In genomic region chr2:54572636-54573531, GRCh38 we compare ENCODE assay signal across 8 cellular contexts.
DNase-seq lines count a peak whose midpoint lies in the region; ATAC-seq and TF ChIP-seq lines count a peak whose summit lies in the region.

No MANE protein-coding gene starts in this region.

- H3K27me3 Mint-ChIP-seq in activated naive CD4-positive, alpha-beta T cell treated with anti-CD3 and anti-CD28 coated beads, Interleukin-2, amount 10 ng/mL, durations not matched to agents 7 days and 5 days: no peaks in the 10 kb centered on the region

- H3K9me3 Mint-ChIP-seq in activated naive CD4-positive, alpha-beta T cell treated with anti-CD3 and anti-CD28 coated beads, Interleukin-2, amount 10 ng/mL, durations not matched to agents 7 days and 5 days: no peaks in the 10 kb centered on the region

- H3K36me3 Mint-ChIP-seq in activated naive CD4-positive, alpha-beta T cell treated with anti-CD3 and anti-CD28 coated beads, Interleukin-2, amount 10 ng/mL, durations not matched to agents 7 days and 5 days: peaks cover 43% of the 10 kb centered on the region

- H3K9me3 ChIP-seq in heart left ventricle: no peaks in the 10 kb centered on the region
- H3K9me3 ChIP-seq in subcutaneous abdominal adipose tissue (ENCODE audit: control insufficient read depth in 5 of 5, low read length in 5 of 5): no peaks in the 10 kb centered on the region

- H3K9ac ChIP-seq in subcutaneous abdominal adipose tissue (ENCODE audit: low read length in 5 of 5): peak overlapping the region; percentile 6 to 50 (median 20)

- 35 to 55% (median 44%) methylated on average over 9 of the region's 9 CpGs for WGBS in heart left ventricle, 4 donors
- 67 to 70% methylated on average over 9 of the region's 9 CpGs for WGBS in lower leg skin, 2 donors

- CTCF ChIA-PET in activated naive CD4-positive, alpha-beta T cell treated with anti-CD3 and anti-CD28 coated beads, Interleukin-2, amount 10 ng/mL, durations not matched to agents 7 days and 5 days (lab: Charles Lee): interaction anchor here (0.7 to 2.8 kb wide), 3 partner anchors 10 to 49 kb away, joined by 4 to 20 read pairs (median 9); no protein-coding TSS in a partner anchor

- peak overlapping the region in 1 of 12 donors; percentile 2 for H3K4me3 ChIP-seq in heart left ventricle
- H3K4me3 ChIP-seq in subcutaneous abdominal adipose tissue (ENCODE audit: low read depth in 1 of 5, low read length in 5 of 5): no peak overlapping the region
- no peak overlapping the region for H3K4me3 ChIP-seq in lower leg skin (ENCODE audit: low read depth, poor library complexity, severe bottlenecking)

- intact Hi-C loops in heart left ventricle (cut with DNase I) (loop anchor here in 1 of 10 donors (5.0 kb wide), 1 partner anchor 116 kb away; the partner anchor contains the start of gene SPTBN1), Right ventricle myocardium superior (cut with DNase I) (no loop called here), lower leg skin (cut with DNase I; ENCODE audit: low total_unique reads) (no loop called here)

- DNase-seq in heart left ventricle (peak in 1 of 5 donors; percentile 45), Right ventricle myocardium superior (no peak), kidney tubule cell (ENCODE audit: low spot score) (peak; percentile 73), lower leg skin (ENCODE audit: low spot score in 2 of 2) (no peak), hypothalamus (lab: John Stamatoyannopoulos, UW) (no peak), mesenteric fat pad (ENCODE audit: low spot score) (no peak)
- peak; percentile 63 for DNase-seq in activated naive CD4-positive, alpha-beta T cell treated with anti-CD3 and anti-CD28 coated beads, Interleukin-2, amount 10 ng/mL, durations not matched to agents 7 days and 5 days

- H3K36me3 ChIP-seq in heart left ventricle: peaks cover 0 to 7% (median 0%) of the 10 kb centered on the region in 9 donors
- peaks cover 0 to 9% (median 4%) of the 10 kb centered on the region in 5 donors for H3K36me3 ChIP-seq in subcutaneous abdominal adipose tissue (ENCODE audit: control insufficient read depth in 5 of 5, insufficient read depth in 5 of 5, low read length in 5 of 5)

- peak overlapping the region; percentile 94 for H3K27ac Mint-ChIP-seq in activated naive CD4-positive, alpha-beta T cell treated with anti-CD3 and anti-CD28 coated beads, Interleukin-2, amount 10 ng/mL, durations not matched to agents 7 days and 5 days

- H3K27ac ChIP-seq in heart left ventricle (peak overlapping the region; percentile 11 to 91 (median 72)), subcutaneous abdominal adipose tissue (ENCODE audit: low read depth, low read length) (peak overlapping the region; percentile 80)

- peaks cover 97% of the 10 kb centered on the region for H3K4me1 Mint-ChIP-seq in activated naive CD4-positive, alpha-beta T cell treated with anti-CD3 and anti-CD28 coated beads, Interleukin-2, amount 10 ng/mL, durations not matched to agents 7 days and 5 days

- H3K4me1 ChIP-seq in heart left ventricle: peaks cover 54 to 99% (median 97%) of the 10 kb centered on the region in 12 donors
- H3K4me1 ChIP-seq in subcutaneous abdominal adipose tissue (ENCODE audit: control insufficient read depth in 5 of 5, insufficient read depth in 5 of 5, low read length in 5 of 5): peaks cover 24 to 87% (median 78%) of the 10 kb centered on the region in 5 donors

- ATAC-seq in heart left ventricle (peak in 3 of 4 donors; percentile 25 to 60 (median 40)), Right ventricle myocardium superior (ENCODE audit: poor library complexity) (no peak)

- TF ChIP-seq CTCF in heart left ventricle (IDR thresholded peaks at IDR 0.05): no peak
- no peak for TF ChIP-seq CTCF in lower leg skin (IDR thresholded peaks at IDR 0.05)

- H3K4me3 Mint-ChIP-seq in activated naive CD4-positive, alpha-beta T cell treated with anti-CD3 and anti-CD28 coated beads, Interleukin-2, amount 10 ng/mL, durations not matched to agents 7 days and 5 days: peak overlapping the region; percentile 77

- no peak for TF ChIP-seq POLR2A in heart left ventricle (IDR thresholded peaks at IDR 0.05)
- no peak for TF ChIP-seq POLR2A in lower leg skin (IDR thresholded peaks at IDR 0.05)

- H3K27me3 ChIP-seq in heart left ventricle (no peaks in the 10 kb centered on the region), subcutaneous abdominal adipose tissue (ENCODE audit: control insufficient read depth in 5 of 5, insufficient read depth in 4 of 5, low read length in 5 of 5) (no peaks in the 10 kb centered on the region)

Comparison
In these comparisons a context has a peak if more than half of its experiments do, and no peak if none do; other contexts are left out.
1. DNase-seq: peak in activated naive CD4-positive, alpha-beta T cell treated with anti-CD3 and anti-CD28 coated beads, Interleukin-2, amount 10 ng/mL, durations not matched to agents 7 days and 5 days (single experiment) and kidney tubule cell (single experiment); none in Right ventricle myocardium superior (single experiment), lower leg skin (0 of 2), hypothalamus (0 of 51) and mesenteric fat pad (single experiment).